10 cellular contexts compared by ENCODE assay signal in the genomic region with DNA sequence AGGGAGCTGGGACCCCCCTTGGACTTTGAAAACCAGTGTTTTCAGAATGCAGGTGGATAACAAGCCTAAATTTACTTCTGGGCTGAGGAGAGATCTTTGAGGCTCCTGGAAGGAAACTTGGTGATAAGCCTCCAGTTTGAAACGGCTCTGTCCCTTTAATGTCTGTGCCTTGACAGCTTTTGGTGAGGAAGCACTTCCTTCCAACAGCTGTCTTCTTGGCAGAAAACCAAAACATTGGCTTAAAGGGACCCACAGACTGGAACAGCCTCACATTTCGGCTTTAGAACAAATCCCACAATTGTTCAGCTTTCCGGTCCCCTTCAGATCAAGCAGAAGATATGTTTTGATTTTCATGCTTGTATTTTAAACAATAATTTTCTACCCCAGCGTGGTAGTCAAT. TPM values are rescaled to one million over a fixed set of nuclear protein-coding genes. Genes with fewer than 3 reads are reported as not detected.
A peak's percentile ranks its signal among the peaks of the same experiment; 100 is the strongest.
DNase-seq lines count a peak whose midpoint lies in the region; ATAC-seq and TF ChIP-seq lines count a peak whose summit lies in the region.
"Had no signal": no experiment of that assay in that cellular context is flagged by ENCODE, and none has a peak within 500 bp of the region (broad histone marks: within the 10 kb centered on the region; RNA-seq: fewer than 3 reads in every experiment).

No MANE protein-coding gene starts in this region.

- peak overlapping the region in 6 of 10 donors; percentile 57 to 75 (median 63) for H3K4me3 ChIP-seq in heart right ventricle

- no peak for TF ChIP-seq CTCF in heart right ventricle (IDR thresholded peaks at IDR 0.05)

- no peak overlapping the region for H3K27ac Mint-ChIP-seq in immature natural killer cell
- H3K27ac Mint-ChIP-seq: activated T-helper 2 cell treated with anti-CD3 and anti-CD28 coated beads, Interferon-gamma antibody, Interleukin-2, Interleukin-4, amounts not matched to agents 10 μg/mL and 5 μg/mL and 100 μg/mL, durations not matched to agents 14 hours and 24 hours and 36 hours had no signal

- intact Hi-C loops in heart right ventricle (cut with DNase I), result loop anchor here in 9 of 10 donors (2.0 to 10.0 kb wide), 13 partner anchors 273 to 813 kb away; no protein-coding TSS in a partner anchor

- H3K9me3 ChIP-seq in heart right ventricle, result no peaks in the 10 kb centered on the region

- 35 to 39% methylated on average over 4 of the region's 4 CpGs for WGBS in heart right ventricle, 2 donors

- peaks cover 0 to 22% (median 0%) of the 10 kb centered on the region in 9 donors for H3K36me3 ChIP-seq in heart right ventricle

- ATAC-seq in heart right ventricle, result peak in 7 of 8 donors; percentile 52 to 72 (median 61)
- ATAC-seq in HG03280 (IDR thresholded peaks at IDR 0.05; ENCODE audit: unreplicated experiment), result no peak
- ATAC-seq in GM21367 (IDR thresholded peaks at IDR 0.05; ENCODE audit: unreplicated experiment), result no peak
- ATAC-seq: left lobe of liver had no signal

- H3K27me3 Mint-ChIP-seq in immature natural killer cell (ENCODE audit: low read depth in 3 of 3), result peaks cover 14 to 19% (median 16%) of the 10 kb centered on the region in 3 donors

- H3K4me3 Mint-ChIP-seq in immature natural killer cell, result peak overlapping the region in 2 of 5 donors; percentile 0 to 53

- peaks cover 4 to 52% (median 45%) of the 10 kb centered on the region in 9 donors for H3K4me1 ChIP-seq in heart right ventricle

- H3K27me3 ChIP-seq in heart right ventricle, result peaks cover 0 to 57% (median 22%) of the 10 kb centered on the region in 7 donors

- H3K27ac ChIP-seq in heart right ventricle, result peak overlapping the region in 6 of 10 donors; percentile 3 to 70 (median 26)

- peaks cover 13 to 26% of the 10 kb centered on the region in 2 donors for H3K4me1 Mint-ChIP-seq in immature natural killer cell

- DNase-seq in H4 (ENCODE audit: low spot score) (peak; percentile 25), OCI-M1 (lab: John Stamatoyannopoulos, UW) (peak; percentile 26), heart right ventricle (peak in 1 of 2 donors; percentile 72), pons (ENCODE audit: low spot score) (peak; percentile 94), immature natural killer cell (no peak), amniotic stem cell (lab: John Stamatoyannopoulos, UW) (no peak)

- H3K36me3 Mint-ChIP-seq in immature natural killer cell, result no peaks in the 10 kb centered on the region

- peaks cover 0 to 2% (median 0%) of the 10 kb centered on the region in 6 donors for H3K9me3 Mint-ChIP-seq in immature natural killer cell
- H3K9me3 Mint-ChIP-seq: activated T-helper 2 cell treated with anti-CD3 and anti-CD28 coated beads, Interferon-gamma antibody, Interleukin-2, Interleukin-4, amounts not matched to agents 10 μg/mL and 5 μg/mL and 100 μg/mL, durations not matched to agents 14 hours and 24 hours and 36 hours had no signal

RNA-seq across cellular contexts. Expression of a gene that starts 3.6 kb away (rescaled TPM):
- total RNA-seq in H4 (2014; rRNA removed; shearing (Covaris generic)), result 0.66 TPM in 1 of 2 replicates, not detected in the other
- total RNA-seq in heart right ventricle, result 1 to 10 TPM in 2 of 10 donors, under 1 TPM in 8; 0.14 to 1.4 (median 0.61) TPM
- polyA plus RNA-seq in heart right ventricle (under 1 TPM; 0.35 to 0.37 TPM), immature natural killer cell (not detected)
- total RNA-seq: activated T-helper 2 cell treated with anti-CD3 and anti-CD28 coated beads, Interferon-gamma antibody, Interleukin-2, Interleukin-4, amounts not matched to agents 10 μg/mL and 5 μg/mL and 100 μg/mL, durations not matched to agents 14 hours and 24 hours and 36 hours had no signal

Comparison
In these comparisons a context has a peak if more than half of its experiments do, and no peak if none do; other contexts are left out.
1. DNase-seq: peak in H4 (single experiment), OCI-M1 (single experiment) and pons (single experiment); none in immature natural killer cell (0 of 3) and amniotic stem cell (single experiment).
2. ATAC-seq: peak in heart right ventricle (7 of 8); none in HG03280 (single experiment) and GM21367 (single experiment).